Comparison of ENCODE assay signal across 8 cellular contexts in the genomic region with DNA sequence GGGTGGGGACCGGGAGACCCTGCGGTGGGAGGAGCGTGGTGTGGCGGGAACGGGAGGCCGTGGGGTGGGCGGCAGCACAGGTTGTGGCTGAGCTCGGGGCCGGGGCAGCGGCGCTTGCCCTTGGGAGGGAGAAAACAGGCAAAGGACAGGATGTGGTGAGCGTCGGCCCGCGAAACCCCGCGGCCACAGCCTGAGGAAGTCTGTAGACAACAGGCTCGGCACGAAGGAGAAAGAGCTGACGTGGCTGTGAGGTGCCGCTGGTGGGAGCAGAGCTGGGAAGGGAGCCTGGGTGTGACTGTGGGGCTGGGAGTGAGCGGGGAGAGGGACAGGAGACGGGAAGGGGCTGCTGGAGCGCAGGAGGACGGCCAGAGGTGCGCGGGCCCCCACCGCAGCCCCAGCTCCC.
DNase-seq lines count a peak whose midpoint lies in the region; ATAC-seq and TF ChIP-seq lines count a peak whose summit lies in the region.

No MANE protein-coding gene starts in this region.

- no peak for TF ChIP-seq CTCF in lower lobe of right lung (IDR thresholded peaks at IDR 0.05)

- ATAC-seq in activated CD8-positive, alpha-beta memory T cell treated with anti-CD3 and anti-CD28 coated beads, Interleukin-2, amount 10 ng/mL, durations not matched to agents 7 days and 5 days: peak; percentile 72
- ATAC-seq in HG03521 (IDR thresholded peaks at IDR 0.05; ENCODE audit: unreplicated experiment) (peak; percentile 67), lower lobe of right lung (peak; percentile 49 to 54)

- no peak overlapping the region for H3K9ac ChIP-seq in subcutaneous abdominal adipose tissue (ENCODE audit: low read length in 5 of 5)

- H3K4me3 ChIP-seq in lower lobe of right lung (peak overlapping the region; percentile 14), subcutaneous abdominal adipose tissue (ENCODE audit: low read depth in 1 of 5, low read length in 5 of 5) (peak overlapping the region in 3 of 5 donors; percentile 22 to 41 (median 37))

- intact Hi-C loops in lower lobe of right lung (cut with DNase I): no loop called here

- H3K27ac ChIP-seq in lower lobe of right lung (peak overlapping the region; percentile 49), subcutaneous abdominal adipose tissue (ENCODE audit: low read depth, low read length) (no peak overlapping the region)

- peak; percentile 90 for DNase-seq in activated CD8-positive, alpha-beta memory T cell treated with anti-CD3 and anti-CD28 coated beads, Interleukin-2, amount 10 ng/mL, durations not matched to agents 7 days and 5 days
- no peak for DNase-seq in activated CD8-positive, alpha-beta memory T cell treated with anti-CD3 and anti-CD28 coated beads for 24 hours
- DNase-seq in activated CD8-positive, alpha-beta memory T cell treated with anti-CD3 and anti-CD28 coated beads, Interleukin-2, amount 50 U/mL, for 48 hours: peak; percentile 79
- DNase-seq in lower lobe of right lung (peak; percentile 52), foreskin melanocyte (no peak), hippocampal formation (lab: John Stamatoyannopoulos, UW) (no peak)

- H3K27me3 Mint-ChIP-seq in activated CD8-positive, alpha-beta memory T cell treated with anti-CD3 and anti-CD28 coated beads, Interleukin-2, amount 10 ng/mL, durations not matched to agents 7 days and 5 days: no peaks in the 10 kb centered on the region

- no peaks in the 10 kb centered on the region for H3K9me3 ChIP-seq in lower lobe of right lung
- H3K9me3 ChIP-seq in subcutaneous abdominal adipose tissue (ENCODE audit: control insufficient read depth in 5 of 5, low read length in 5 of 5): no peaks in the 10 kb centered on the region

- H3K36me3 ChIP-seq in lower lobe of right lung: no peaks in the 10 kb centered on the region
- H3K36me3 ChIP-seq in subcutaneous abdominal adipose tissue (ENCODE audit: control insufficient read depth in 5 of 5, insufficient read depth in 5 of 5, low read length in 5 of 5): no peaks in the 10 kb centered on the region

- peak overlapping the region; percentile 97 for H3K27ac Mint-ChIP-seq in activated CD8-positive, alpha-beta memory T cell treated with anti-CD3 and anti-CD28 coated beads, Interleukin-2, amount 10 ng/mL, durations not matched to agents 7 days and 5 days

- no peaks in the 10 kb centered on the region for H3K9me3 Mint-ChIP-seq in activated CD8-positive, alpha-beta memory T cell treated with anti-CD3 and anti-CD28 coated beads, Interleukin-2, amount 10 ng/mL, durations not matched to agents 7 days and 5 days (ENCODE audit: low read depth)

- CTCF ChIA-PET in activated CD8-positive, alpha-beta memory T cell treated with anti-CD3 and anti-CD28 coated beads, Interleukin-2, amount 10 ng/mL, durations not matched to agents 7 days and 5 days (lab: Charles Lee): interaction anchor here (0.9 kb wide), 1 partner anchor 60 kb away, joined by 8 read pairs; no protein-coding TSS in a partner anchor

- peaks cover 2% of the 10 kb centered on the region for H3K36me3 Mint-ChIP-seq in activated CD8-positive, alpha-beta memory T cell treated with anti-CD3 and anti-CD28 coated beads, Interleukin-2, amount 10 ng/mL, durations not matched to agents 7 days and 5 days

- H3K27me3 ChIP-seq in lower lobe of right lung (ENCODE audit: low read depth): no peaks in the 10 kb centered on the region
- H3K27me3 ChIP-seq in subcutaneous abdominal adipose tissue (ENCODE audit: control insufficient read depth in 5 of 5, insufficient read depth in 4 of 5, low read length in 5 of 5): peaks cover 0 to 7% (median 6%) of the 10 kb centered on the region in 5 donors

- H3K4me1 ChIP-seq in lower lobe of right lung: peaks cover 12% of the 10 kb centered on the region
- peaks cover 0 to 22% (median 7%) of the 10 kb centered on the region in 5 donors for H3K4me1 ChIP-seq in subcutaneous abdominal adipose tissue (ENCODE audit: control insufficient read depth in 5 of 5, insufficient read depth in 5 of 5, low read length in 5 of 5)

- H3K4me1 Mint-ChIP-seq in activated CD8-positive, alpha-beta memory T cell treated with anti-CD3 and anti-CD28 coated beads, Interleukin-2, amount 10 ng/mL, durations not matched to agents 7 days and 5 days: peaks cover 42% of the 10 kb centered on the region

- peak overlapping the region; percentile 79 for H3K4me3 Mint-ChIP-seq in activated CD8-positive, alpha-beta memory T cell treated with anti-CD3 and anti-CD28 coated beads, Interleukin-2, amount 10 ng/mL, durations not matched to agents 7 days and 5 days

Comparison
In these comparisons a context has a peak if more than half of its experiments do, and no peak if none do; other contexts are left out.
1. DNase-seq: peak in activated CD8-positive, alpha-beta memory T cell treated with anti-CD3 and anti-CD28 coated beads, Interleukin-2, amount 10 ng/mL, durations not matched to agents 7 days and 5 days (single experiment), activated CD8-positive, alpha-beta memory T cell treated with anti-CD3 and anti-CD28 coated beads, Interleukin-2, amount 50 U/mL, for 48 hours (single experiment) and lower lobe of right lung (single experiment); none in activated CD8-positive, alpha-beta memory T cell treated with anti-CD3 and anti-CD28 coated beads for 24 hours (single experiment), foreskin melanocyte (single experiment) and hippocampal formation (0 of 2).
2. Peak in every context shown above with its lines, with median percentiles within 50 percentile points of each other: ATAC-seq.